Comparison of ENCODE assay signal across 1 cellular context in the genomic region with DNA sequence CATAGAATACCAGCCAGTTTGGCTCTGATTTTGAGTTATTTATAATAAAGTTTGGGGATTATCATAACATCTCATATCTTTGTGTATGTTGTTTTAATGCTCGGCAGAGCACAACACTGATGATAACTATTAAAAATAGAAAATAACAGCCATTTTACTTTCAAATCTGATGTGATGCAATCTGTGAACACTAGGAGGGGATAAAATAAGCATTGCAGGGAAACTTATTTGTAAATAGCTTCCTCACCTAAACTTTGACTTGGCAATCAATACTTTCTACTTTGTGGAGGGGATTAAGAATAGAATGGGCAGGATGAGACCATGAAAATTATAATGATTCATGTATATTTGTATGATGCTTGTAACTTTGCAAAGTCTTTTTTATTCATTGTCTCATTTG.
TF ChIP-seq lines count a peak whose summit lies in the region.

No MANE protein-coding gene starts in this region.

TF ChIP-seq in SK-N-SH, 30 proteins besides CTCF, POLR2A, EP300 and RAD21:
- TF ChIP-seq, protein P1, sequence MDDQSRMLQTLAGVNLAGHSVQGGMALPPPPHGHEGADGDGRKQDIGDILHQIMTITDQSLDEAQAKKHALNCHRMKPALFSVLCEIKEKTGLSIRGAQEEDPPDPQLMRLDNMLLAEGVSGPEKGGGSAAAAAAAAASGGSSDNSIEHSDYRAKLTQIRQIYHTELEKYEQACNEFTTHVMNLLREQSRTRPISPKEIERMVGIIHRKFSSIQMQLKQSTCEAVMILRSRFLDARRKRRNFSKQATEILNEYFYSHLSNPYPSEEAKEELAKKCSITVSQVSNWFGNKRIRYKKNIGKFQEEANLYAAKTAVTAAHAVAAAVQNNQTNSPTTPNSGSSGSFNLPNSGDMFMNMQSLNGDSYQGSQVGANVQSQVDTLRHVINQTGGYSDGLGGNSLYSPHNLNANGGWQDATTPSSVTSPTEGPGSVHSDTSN (IDR thresholded peaks at IDR 0.05) = no peak
- TF ChIP-seq TAF1 (IDR thresholded peaks at IDR 0.05; ENCODE audit: borderline replicate concordance, low read depth, low read length) (no peak), RCOR1 (IDR thresholded peaks at IDR 0.05; ENCODE audit: low read length) (no peak), TCF12 (IDR thresholded peaks at IDR 0.05) (no peak), GATA2 (CRISPR knock-in tag; IDR thresholded peaks at IDR 0.05) (no peak), FOXJ3 (CRISPR knock-in tag; IDR thresholded peaks at IDR 0.05) (no peak), CHD2 (IDR thresholded peaks at IDR 0.05; ENCODE audit: low read length, partially characterized antibody) (no peak), EZH2phosphoT487 (IDR thresholded peaks at IDR 0.05; ENCODE audit: borderline replicate concordance, low read depth) (no peak), GABPA (IDR thresholded peaks at IDR 0.05; ENCODE audit: low read depth) (no peak), ZBTB33 (IDR thresholded peaks at IDR 0.05; ENCODE audit: borderline replicate concordance, low read depth) (no peak), YY1 (IDR thresholded peaks at IDR 0.05; ENCODE audit: low read depth) (no peak), MEF2A (IDR thresholded peaks at IDR 0.05; ENCODE audit: borderline replicate concordance, low read depth) (no peak), MAX (IDR thresholded peaks at IDR 0.05; ENCODE audit: low read depth) (no peak), ELF1 (IDR thresholded peaks at IDR 0.05) (no peak), NFIC (IDR thresholded peaks at IDR 0.05; ENCODE audit: borderline replicate concordance) (no peak), JUND (IDR thresholded peaks at IDR 0.05) (no peak), SMC3 (IDR thresholded peaks at IDR 0.05; ENCODE audit: low read depth, low read length) (no peak), NRF1 (IDR thresholded peaks at IDR 0.05; ENCODE audit: low read depth, low read length) (no peak)
- TF ChIP-seq, protein P2, sequence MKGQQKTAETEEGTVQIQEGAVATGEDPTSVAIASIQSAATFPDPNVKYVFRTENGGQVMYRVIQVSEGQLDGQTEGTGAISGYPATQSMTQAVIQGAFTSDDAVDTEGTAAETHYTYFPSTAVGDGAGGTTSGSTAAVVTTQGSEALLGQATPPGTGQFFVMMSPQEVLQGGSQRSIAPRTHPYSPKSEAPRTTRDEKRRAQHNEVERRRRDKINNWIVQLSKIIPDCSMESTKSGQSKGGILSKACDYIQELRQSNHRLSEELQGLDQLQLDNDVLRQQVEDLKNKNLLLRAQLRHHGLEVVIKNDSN (IDR thresholded peaks at IDR 0.05; ENCODE audit: borderline replicate concordance, low read depth) = no peak
- TF ChIP-seq, protein P3, sequence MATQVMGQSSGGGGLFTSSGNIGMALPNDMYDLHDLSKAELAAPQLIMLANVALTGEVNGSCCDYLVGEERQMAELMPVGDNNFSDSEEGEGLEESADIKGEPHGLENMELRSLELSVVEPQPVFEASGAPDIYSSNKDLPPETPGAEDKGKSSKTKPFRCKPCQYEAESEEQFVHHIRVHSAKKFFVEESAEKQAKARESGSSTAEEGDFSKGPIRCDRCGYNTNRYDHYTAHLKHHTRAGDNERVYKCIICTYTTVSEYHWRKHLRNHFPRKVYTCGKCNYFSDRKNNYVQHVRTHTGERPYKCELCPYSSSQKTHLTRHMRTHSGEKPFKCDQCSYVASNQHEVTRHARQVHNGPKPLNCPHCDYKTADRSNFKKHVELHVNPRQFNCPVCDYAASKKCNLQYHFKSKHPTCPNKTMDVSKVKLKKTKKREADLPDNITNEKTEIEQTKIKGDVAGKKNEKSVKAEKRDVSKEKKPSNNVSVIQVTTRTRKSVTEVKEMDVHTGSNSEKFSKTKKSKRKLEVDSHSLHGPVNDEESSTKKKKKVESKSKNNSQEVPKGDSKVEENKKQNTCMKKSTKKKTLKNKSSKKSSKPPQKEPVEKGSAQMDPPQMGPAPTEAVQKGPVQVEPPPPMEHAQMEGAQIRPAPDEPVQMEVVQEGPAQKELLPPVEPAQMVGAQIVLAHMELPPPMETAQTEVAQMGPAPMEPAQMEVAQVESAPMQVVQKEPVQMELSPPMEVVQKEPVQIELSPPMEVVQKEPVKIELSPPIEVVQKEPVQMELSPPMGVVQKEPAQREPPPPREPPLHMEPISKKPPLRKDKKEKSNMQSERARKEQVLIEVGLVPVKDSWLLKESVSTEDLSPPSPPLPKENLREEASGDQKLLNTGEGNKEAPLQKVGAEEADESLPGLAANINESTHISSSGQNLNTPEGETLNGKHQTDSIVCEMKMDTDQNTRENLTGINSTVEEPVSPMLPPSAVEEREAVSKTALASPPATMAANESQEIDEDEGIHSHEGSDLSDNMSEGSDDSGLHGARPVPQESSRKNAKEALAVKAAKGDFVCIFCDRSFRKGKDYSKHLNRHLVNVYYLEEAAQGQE (IDR thresholded peaks at IDR 0.05; ENCODE audit: low read depth, low read length) = no peak
